In genomic region chr11:78078218-78079167, GRCh38 we compare ENCODE assay signal across 1 cellular context.
TF ChIP-seq lines count a peak whose summit lies in the region.

No MANE protein-coding gene starts in this region.

TF ChIP-seq in SK-N-SH treated with all-trans-retinoic acid at 6 μM for 48 hours, 23 proteins besides CTCF, POLR2A, EP300 and RAD21 (continued from another document):
- TF ChIP-seq TSHZ2 (CRISPR knock-in tag; IDR thresholded peaks at IDR 0.05) (no peak), TCF4 (CRISPR knock-in tag; IDR thresholded peaks at IDR 0.05; ENCODE audit: borderline replicate concordance) (no peak), RARB (CRISPR knock-in tag; IDR thresholded peaks at IDR 0.05) (no peak)
